ENCODE assay signal across 27 cellular contexts in the genomic region with DNA sequence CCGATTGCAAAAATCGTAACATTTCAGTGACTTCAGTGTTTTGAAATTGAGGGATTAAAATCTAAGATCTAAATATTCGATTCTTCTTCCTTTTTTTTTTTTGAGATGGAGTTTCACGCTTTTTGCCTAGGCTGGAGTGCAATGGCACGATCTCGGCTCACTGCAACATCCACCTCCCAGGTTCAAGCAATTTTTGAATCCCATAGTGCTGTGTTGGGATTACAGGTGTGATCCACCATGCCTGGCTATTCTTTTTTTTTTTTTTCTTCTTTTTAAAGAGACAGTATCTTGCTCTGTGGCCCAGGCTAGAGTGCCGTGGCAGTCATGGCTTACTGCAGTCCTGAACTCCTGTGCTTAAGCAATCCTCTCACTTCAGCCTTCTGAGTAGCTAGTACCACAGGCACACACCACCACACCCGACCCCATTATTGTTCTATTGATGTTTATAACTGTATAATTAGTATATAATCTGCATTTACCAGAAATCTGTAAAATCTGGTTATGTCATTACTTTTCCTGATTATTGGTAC. TPM values are rescaled to one million over a fixed set of nuclear protein-coding genes. Genes with fewer than 3 reads are reported as not detected.
DNase-seq lines count a peak whose midpoint lies in the region; ATAC-seq, FAIRE-seq and TF ChIP-seq lines count a peak whose summit lies in the region.
"Had no signal": no experiment of that assay in that cellular context is flagged by ENCODE, and none has a peak within 500 bp of the region (broad histone marks: within the 10 kb centered on the region; RNA-seq: fewer than 3 reads in every experiment).

No MANE protein-coding gene starts in this region.

- no peaks in the 10 kb centered on the region for H3K9me3 Mint-ChIP-seq in stimulated activated naive CD8-positive, alpha-beta T cell treated with anti-CD3 and anti-CD28 coated beads, Interleukin-15, amount 100 ng/mL, for 72 hours
- H3K9me3 Mint-ChIP-seq: activated T-helper 2 cell treated with anti-CD3 and anti-CD28 coated beads, Interferon-gamma antibody, Interleukin-2, Interleukin-4, amounts not matched to agents 10 μg/mL and 5 μg/mL and 100 μg/mL, durations not matched to agents 14 hours and 24 hours and 36 hours; T-cell had no signal

- peaks cover 16% of the 10 kb centered on the region for H3K4me1 Mint-ChIP-seq in stimulated activated naive CD8-positive, alpha-beta T cell treated with anti-CD3 and anti-CD28 coated beads, Interleukin-15, amount 100 ng/mL, for 72 hours
- H3K4me1 Mint-ChIP-seq in T-helper 17 cell = peaks cover 22% of the 10 kb centered on the region

- no peaks in the 10 kb centered on the region for H3K27me3 Mint-ChIP-seq in stimulated activated naive CD8-positive, alpha-beta T cell treated with anti-CD3 and anti-CD28 coated beads, Interleukin-15, amount 100 ng/mL, for 72 hours
- no peaks in the 10 kb centered on the region for H3K27me3 Mint-ChIP-seq in T-helper 17 cell
- H3K27me3 Mint-ChIP-seq: activated naive CD8-positive, alpha-beta T cell; T-cell had no signal

- DNase-seq in stimulated activated naive CD8-positive, alpha-beta T cell treated with anti-CD3 and anti-CD28 coated beads, Interleukin-15, amount 100 ng/mL, for 72 hours = no peak
- DNase-seq in stimulated activated naive CD8-positive, alpha-beta T cell treated with anti-CD3 and anti-CD28 coated beads, Interleukin-15, Interleukin-2, amounts not matched to agents 100 U/mL and 50 U/mL, for 24 hours = no peak
- no peak for DNase-seq in T-helper 17 cell
- peak; percentile 4 for DNase-seq in kidney
- DNase-seq in mucosa of gallbladder (ENCODE audit: low spot score) = no peak
- DNase-seq in Kasumi-1 (lab: John Stamatoyannopoulos, UW) = no peak
- no peak for DNase-seq in occipital lobe (lab: John Stamatoyannopoulos, UW)
- DNase-seq: activated CD4-positive, alpha-beta T cell treated with anti-CD3 and anti-CD28 coated beads for 4 hours; C1 segment of cervical spinal cord; central memory CD4-positive, alpha-beta T cell; foreskin melanocyte; H7; MM.1S; NCI-H187; nucleus accumbens; OCI-M1; right cardiac atrium; T-cell had no signal

- H3K36me3 Mint-ChIP-seq in T-helper 17 cell (ENCODE audit: low read depth) = no peaks in the 10 kb centered on the region

- H3K27ac Mint-ChIP-seq in stimulated activated naive CD8-positive, alpha-beta T cell treated with anti-CD3 and anti-CD28 coated beads, Interleukin-15, amount 100 ng/mL, for 72 hours = peak overlapping the region; percentile 25 to 63
- peak overlapping the region; percentile 75 for H3K27ac Mint-ChIP-seq in T-helper 17 cell
- H3K27ac Mint-ChIP-seq: activated naive CD8-positive, alpha-beta T cell; activated T-helper 2 cell treated with anti-CD3 and anti-CD28 coated beads, Interferon-gamma antibody, Interleukin-2, Interleukin-4, amounts not matched to agents 10 μg/mL and 5 μg/mL and 100 μg/mL, durations not matched to agents 14 hours and 24 hours and 36 hours had no signal

- H3K9ac ChIP-seq in kidney (ENCODE audit: low read length in 2 of 2) = no peak overlapping the region

- no peak overlapping the region for H3K4me3 Mint-ChIP-seq in stimulated activated naive CD8-positive, alpha-beta T cell treated with anti-CD3 and anti-CD28 coated beads, Interleukin-15, amount 100 ng/mL, for 72 hours
- H3K4me3 Mint-ChIP-seq in T-helper 17 cell = no peak overlapping the region
- H3K4me3 Mint-ChIP-seq: activated naive CD8-positive, alpha-beta T cell; T-cell had no signal

- no peaks in the 10 kb centered on the region for H3K9me3 ChIP-seq in T-helper 17 cell (ENCODE audit: control insufficient read depth, low read length, poor library complexity, severe bottlenecking)
- H3K9me3 ChIP-seq in kidney (ENCODE audit: control insufficient read depth in 1 of 2, low read length in 2 of 2) = no peaks in the 10 kb centered on the region

- no peak for ATAC-seq in stimulated activated naive CD8-positive, alpha-beta T cell treated with anti-CD3 and anti-CD28 coated beads, Interleukin-15, amount 100 ng/mL, for 72 hours
- ATAC-seq in stimulated activated naive CD8-positive, alpha-beta T cell treated with anti-CD3 and anti-CD28 coated beads, Interleukin-15, Interleukin-2, amounts not matched to agents 100 U/mL and 50 U/mL, for 24 hours = no peak
- ATAC-seq in T-helper 17 cell = no peak
- ATAC-seq in SK-N-SH treated with all-trans-retinoic acid at 6 μM for 48 hours = no peak
- ATAC-seq: right cardiac atrium, Right ventricle myocardium inferior, T-cell had no signal

- H3K36me3 ChIP-seq in kidney (ENCODE audit: control insufficient read depth in 1 of 2, insufficient read depth in 2 of 2, low read length in 2 of 2) = no peaks in the 10 kb centered on the region

- intact Hi-C loops in kidney (cut with DNase I) = no loop called here

- FAIRE-seq in kidney (lab: Jason Lieb, UNC) = no peak
- FAIRE-seq: astrocyte, D721Med had no signal

- peaks cover 0 to 7% of the 10 kb centered on the region in 2 donors for H3K4me1 ChIP-seq in kidney (ENCODE audit: control insufficient read depth in 1 of 2, insufficient read depth in 1 of 2, low read depth in 1 of 2, low read length in 2 of 2)

- no peak overlapping the region for H3K27ac ChIP-seq in kidney (ENCODE audit: low read depth in 2 of 2, low read length in 2 of 2)
- H3K27ac ChIP-seq: dorsolateral prefrontal cortex, epithelial cell of prostate had no signal

- H3K4me3 ChIP-seq in kidney (ENCODE audit: low read length in 2 of 2) = no peak overlapping the region
- H3K4me3 ChIP-seq: dorsolateral prefrontal cortex, lung had no signal

- TF ChIP-seq CTCF in kidney (IDR thresholded peaks at IDR 0.05; ENCODE audit: borderline replicate concordance, extremely low read depth, insufficient read depth) = no peak

TF ChIP-seq in SK-N-SH treated with all-trans-retinoic acid at 6 μM for 48 hours, 23 proteins besides CTCF, POLR2A, EP300 and RAD21:
- TF ChIP-seq ZFP30 (CRISPR knock-in tag; IDR thresholded peaks at IDR 0.05) (no peak), ZNF70 (CRISPR knock-in tag; IDR thresholded peaks at IDR 0.05) (no peak), ZNF8 (CRISPR knock-in tag; IDR thresholded peaks at IDR 0.05) (no peak), SNAI2 (CRISPR knock-in tag; IDR thresholded peaks at IDR 0.05) (no peak), POU6F1 (CRISPR knock-in tag; IDR thresholded peaks at IDR 0.05; ENCODE audit: borderline replicate concordance, low read depth) (no peak), ESRRG (CRISPR knock-in tag; IDR thresholded peaks at IDR 0.05) (no peak), TCF4 (CRISPR knock-in tag; IDR thresholded peaks at IDR 0.05; ENCODE audit: borderline replicate concordance) (no peak), PPARA (CRISPR knock-in tag; IDR thresholded peaks at IDR 0.05; ENCODE audit: borderline replicate concordance) (no peak), TOX (CRISPR knock-in tag; IDR thresholded peaks at IDR 0.05; ENCODE audit: borderline replicate concordance) (no peak), ZNF565 (CRISPR knock-in tag; conservative IDR thresholded peaks at IDR 0.05; ENCODE audit: low read depth) (no peak)
- TF ChIP-seq, protein P1, sequence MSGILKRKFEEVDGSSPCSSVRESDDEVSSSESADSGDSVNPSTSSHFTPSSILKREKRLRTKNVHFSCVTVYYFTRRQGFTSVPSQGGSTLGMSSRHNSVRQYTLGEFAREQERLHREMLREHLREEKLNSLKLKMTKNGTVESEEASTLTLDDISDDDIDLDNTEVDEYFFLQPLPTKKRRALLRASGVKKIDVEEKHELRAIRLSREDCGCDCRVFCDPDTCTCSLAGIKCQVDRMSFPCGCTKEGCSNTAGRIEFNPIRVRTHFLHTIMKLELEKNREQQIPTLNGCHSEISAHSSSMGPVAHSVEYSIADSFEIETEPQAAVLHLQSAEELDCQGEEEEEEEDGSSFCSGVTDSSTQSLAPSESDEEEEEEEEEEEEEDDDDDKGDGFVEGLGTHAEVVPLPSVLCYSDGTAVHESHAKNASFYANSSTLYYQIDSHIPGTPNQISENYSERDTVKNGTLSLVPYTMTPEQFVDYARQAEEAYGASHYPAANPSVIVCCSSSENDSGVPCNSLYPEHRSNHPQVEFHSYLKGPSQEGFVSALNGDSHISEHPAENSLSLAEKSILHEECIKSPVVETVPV (CRISPR knock-in tag; IDR thresholded peaks at IDR 0.05) = no peak

RNA-seq across cellular contexts. Expression of gene NSD1, which starts 42.7 kb away (rescaled TPM):
- total RNA-seq in T-helper 17 cell (100 to 1,000 TPM; 103 TPM), kidney (99.1 TPM), mucosa of gallbladder (82.1 TPM), occipital lobe (89.8 TPM)
- polyA plus RNA-seq in kidney (ENCODE audit: insufficient read depth, low read depth, low replicate concordance) = 6.0 TPM
